ENCODE assay signal across 18 cellular contexts in genomic region chr16:64365448-64365858, GRCh38.
"Had no signal": no experiment of that assay in that cellular context is flagged by ENCODE, and none has a peak within 500 bp of the region (broad histone marks: within the 10 kb centered on the region; RNA-seq: fewer than 3 reads in every experiment).

No MANE protein-coding gene starts in this region.

- H3K36me3 ChIP-seq: adrenal gland, esophagus muscularis mucosa, upper lobe of left lung had no signal

- H3K36me3 Mint-ChIP-seq: activated naive CD4-positive, alpha-beta T cell treated with anti-CD3 and anti-CD28 coated beads, Interleukin-2, amount 50 U/mL, for 24 hours; stimulated activated memory B cell treated with anti-CD40 and anti-IgM and Interleukin-4, amounts not matched to agents 10 μg/mL and 1 μg/mL and 100 μg/mL, for 72 hours had no signal

- H3K9me3 Mint-ChIP-seq: dendritic cell treated with granulocyte-macrophage colony-stimulating factor and Interleukin-4, amounts not matched to agents 40 ng/mL and 50 ng/mL, for 4 days had no signal

- H3K4me1 Mint-ChIP-seq: activated CD4-positive, alpha-beta T cell treated with anti-CD3 and anti-CD28 coated beads, Interleukin-2, amount 10 ng/mL, durations not matched to agents 7 days and 5 days; activated naive CD4-positive, alpha-beta T cell treated with anti-CD3 and anti-CD28 coated beads, Interleukin-2, amount 50 U/mL, for 24 hours; stimulated activated memory B cell treated with anti-CD40 and anti-IgM and Interleukin-4, amounts not matched to agents 10 μg/mL and 1 μg/mL and 100 μg/mL, for 72 hours had no signal

- H3K27me3 Mint-ChIP-seq: activated CD4-positive, alpha-beta T cell treated with anti-CD3 and anti-CD28 coated beads, Interleukin-2, amount 10 ng/mL, durations not matched to agents 7 days and 5 days; activated naive CD4-positive, alpha-beta T cell treated with anti-CD3 and anti-CD28 coated beads, Interleukin-2, amount 50 U/mL, for 24 hours; dendritic cell treated with granulocyte-macrophage colony-stimulating factor and Interleukin-4, amounts not matched to agents 40 ng/mL and 50 ng/mL, for 4 days; stimulated activated memory B cell treated with anti-CD40 and anti-IgM and Interleukin-4, amounts not matched to agents 10 μg/mL and 1 μg/mL and 100 μg/mL, for 72 hours had no signal

- H3K4me1 ChIP-seq: testis, upper lobe of left lung had no signal

- H3K4me3 Mint-ChIP-seq: activated CD4-positive, alpha-beta T cell treated with anti-CD3 and anti-CD28 coated beads, Interleukin-2, amount 10 ng/mL, durations not matched to agents 7 days and 5 days; activated CD8-positive, alpha-beta T cell treated with anti-CD3 and anti-CD28 coated beads, Interleukin-2, amount 10 ng/mL, durations not matched to agents 7 days and 5 days; activated naive CD4-positive, alpha-beta T cell treated with anti-CD3 and anti-CD28 coated beads, Interleukin-2, amount 50 U/mL, for 24 hours; activated T-cell treated with anti-CD3 and anti-CD28 coated beads, Interleukin-2, amount 50 U/mL, for 4 hours; dendritic cell treated with granulocyte-macrophage colony-stimulating factor and Interleukin-4, amounts not matched to agents 40 ng/mL and 50 ng/mL, for 4 days; stimulated activated memory B cell treated with anti-CD40 and anti-IgM and Interleukin-4, amounts not matched to agents 10 μg/mL and 1 μg/mL and 100 μg/mL, for 72 hours; T-helper 1 cell treated with Interleukin-12 subunit alpha and Interleukin-12 subunit beta and Interleukin-4 antibody, amounts not matched to agents 30 μg/mL and 1 μg/mL, for 36 hours had no signal

- H3K27ac ChIP-seq: adrenal gland, esophagus muscularis mucosa, skin epidermis, testis, upper lobe of left lung had no signal

- H3K4me3 ChIP-seq: adrenal gland, esophagus muscularis mucosa, lung, skin epidermis, testis, upper lobe of left lung had no signal

- DNase-seq: activated CD4-positive, alpha-beta T cell treated with anti-CD3 and anti-CD28 coated beads, Interleukin-2, amount 10 ng/mL, durations not matched to agents 7 days and 5 days; activated CD8-positive, alpha-beta T cell treated with anti-CD3 and anti-CD28 coated beads, Interleukin-2, amount 10 ng/mL, durations not matched to agents 7 days and 5 days; activated effector memory CD4-positive, alpha-beta T cell treated with anti-CD3 and anti-CD28 coated beads, Interleukin-2, amount 50 U/mL, for 16 hours; activated T-cell treated with anti-CD3 and anti-CD28 coated beads, Interleukin-2, amount 50 U/mL, for 4 hours; adrenal gland; effector CD8-positive, alpha-beta T cell; occipital lobe; stimulated activated CD4-positive, alpha-beta T cell treated with anti-CD3 and anti-CD28 coated beads, Interleukin-4, amount 100 ng/mL, for 24 hours; testis; upper lobe of left lung had no signal

- H3K27me3 ChIP-seq: adrenal gland, esophagus muscularis mucosa, testis, upper lobe of left lung had no signal

- ATAC-seq: activated CD8-positive, alpha-beta T cell treated with anti-CD3 and anti-CD28 coated beads, Interleukin-2, amount 10 ng/mL, durations not matched to agents 7 days and 5 days; activated T-cell treated with anti-CD3 and anti-CD28 coated beads, Interleukin-2, amount 50 U/mL, for 4 hours; left lobe of liver; stimulated activated memory B cell treated with anti-CD40 and anti-IgM and Interleukin-4, amounts not matched to agents 10 μg/mL and 1 μg/mL and 100 μg/mL, for 72 hours had no signal

- H3K9me3 ChIP-seq: adrenal gland, esophagus muscularis mucosa, testis, upper lobe of left lung had no signal

- H3K27ac Mint-ChIP-seq: activated CD4-positive, alpha-beta T cell treated with anti-CD3 and anti-CD28 coated beads, Interleukin-2, amount 10 ng/mL, durations not matched to agents 7 days and 5 days; activated CD8-positive, alpha-beta T cell treated with anti-CD3 and anti-CD28 coated beads, Interleukin-2, amount 10 ng/mL, durations not matched to agents 7 days and 5 days; activated naive CD4-positive, alpha-beta T cell treated with anti-CD3 and anti-CD28 coated beads, Interleukin-2, amount 50 U/mL, for 24 hours; dendritic cell treated with granulocyte-macrophage colony-stimulating factor and Interleukin-4, amounts not matched to agents 40 ng/mL and 50 ng/mL, for 4 days; stimulated activated memory B cell treated with anti-CD40 and anti-IgM and Interleukin-4, amounts not matched to agents 10 μg/mL and 1 μg/mL and 100 μg/mL, for 72 hours; T-helper 1 cell treated with Interleukin-12 subunit alpha and Interleukin-12 subunit beta and Interleukin-4 antibody, amounts not matched to agents 30 μg/mL and 1 μg/mL, for 36 hours had no signal
